Comparison of ENCODE assay signal across 16 cellular contexts in genomic region chr2:119292226-119292625, GRCh38.
DNase-seq lines count a peak whose midpoint lies in the region; ATAC-seq, FAIRE-seq and TF ChIP-seq lines count a peak whose summit lies in the region.
"Had no signal": no experiment of that assay in that cellular context is flagged by ENCODE, and none has a peak within 500 bp of the region (broad histone marks: within the 10 kb centered on the region; RNA-seq: fewer than 3 reads in every experiment).

No MANE protein-coding gene starts in this region.

- H3K36me3 ChIP-seq in SK-N-MC (ENCODE audit: insufficient read depth, low read length) (no peaks in the 10 kb centered on the region), gastroesophageal sphincter (peaks cover 0 to 15% of the 10 kb centered on the region in 2 donors), testis (ENCODE audit: low read depth, missing control alignments) (no peaks in the 10 kb centered on the region)

- H3K4me3 ChIP-seq in SK-N-MC (no peak overlapping the region), gastroesophageal sphincter (no peak overlapping the region), testis (no peak overlapping the region)

- WGBS in gastroesophageal sphincter (ENCODE audit: low coverage in 1 of 2), 2 donors = 27% methylated on average over 8 of the region's 8 CpGs; no CpG with 5 or more reads in 1 of the 2 donors
- 46 to 54% methylated on average over 8 of the region's 8 CpGs for WGBS in testis, 2 donors

- H3K9me3 ChIP-seq in SK-N-MC (ENCODE audit: low read depth, low read length) = no peaks in the 10 kb centered on the region
- H3K9me3 ChIP-seq in gastroesophageal sphincter = no peaks in the 10 kb centered on the region
- no peaks in the 10 kb centered on the region for H3K9me3 ChIP-seq in testis

- peaks cover 0 to 40% (median 0%) of the 10 kb centered on the region in 3 donors for H3K4me1 ChIP-seq in gastroesophageal sphincter
- peaks cover 21% of the 10 kb centered on the region for H3K4me1 ChIP-seq in testis

- no peak for TF ChIP-seq EP300 in gastroesophageal sphincter (IDR thresholded peaks at IDR 0.05)

- intact Hi-C loops in testis (cut with DNase I; ENCODE audit: low total_unique reads) = no loop called here

- no peak for FAIRE-seq in urothelium cell line (lab: Jason Lieb, UNC)
- FAIRE-seq: frontal cortex had no signal

- H3K9ac ChIP-seq in SK-N-MC (ENCODE audit: insufficient read length) = peak overlapping the region; percentile 41

- H3K27ac ChIP-seq in SK-N-MC (no peak overlapping the region), gastroesophageal sphincter (peak overlapping the region in 1 of 4 donors; percentile 42), testis (no peak overlapping the region)

- peak; percentile 5 for DNase-seq in NCI-H510A treated with DMSO at 0.1 percent for 48 hours (lab: John Stamatoyannopoulos, UW)
- DNase-seq in NCI-H510A (lab: John Stamatoyannopoulos, UW) = no peak
- DNase-seq in SK-N-MC (ENCODE audit: low read depth, low spot score) = no peak
- DNase-seq in testis = peak; percentile 33
- no peak for DNase-seq in SW 1271 (lab: John Stamatoyannopoulos, UW)
- no peak for DNase-seq in NCI-H2171 (lab: John Stamatoyannopoulos, UW)
- no peak for DNase-seq in urothelium cell line (ENCODE audit: low spot score)
- DNase-seq: ACHN; central memory CD4-positive, alpha-beta T cell; EL; left ventricle myocardium superior; NCI-H1694; stimulated activated CD4-positive, alpha-beta T cell treated with anti-CD3 and anti-CD28 coated beads, Interleukin-4, amount 100 ng/mL, for 4 hours had no signal

- TF ChIP-seq CTCF in gastroesophageal sphincter (IDR thresholded peaks at IDR 0.05) = peak in 3 of 4 experiments; percentile 36 to 41 (median 36)
- TF ChIP-seq CTCF in testis (IDR thresholded peaks at IDR 0.05) = peak in 2 of 3 experiments; percentile 6 to 11

- TF ChIP-seq POLR2A in gastroesophageal sphincter (IDR thresholded peaks at IDR 0.05) (no peak), testis (IDR thresholded peaks at IDR 0.05) (no peak)

- no peak for ATAC-seq in gastroesophageal sphincter
- ATAC-seq: left ventricle myocardium superior, Panc1 had no signal

- H3K27me3 ChIP-seq in gastroesophageal sphincter (no peaks in the 10 kb centered on the region), testis (no peaks in the 10 kb centered on the region)

Comparison
In these comparisons a context has a peak if more than half of its experiments do, and no peak if none do; other contexts are left out.
1. DNase-seq: peak in NCI-H510A treated with DMSO at 0.1 percent for 48 hours (single experiment) and testis (single experiment); none in NCI-H510A (single experiment), SK-N-MC (single experiment), SW 1271 (0 of 2), NCI-H2171 (single experiment) and urothelium cell line (single experiment).